ENCODE assay signal across 26 cellular contexts in the genomic region with DNA sequence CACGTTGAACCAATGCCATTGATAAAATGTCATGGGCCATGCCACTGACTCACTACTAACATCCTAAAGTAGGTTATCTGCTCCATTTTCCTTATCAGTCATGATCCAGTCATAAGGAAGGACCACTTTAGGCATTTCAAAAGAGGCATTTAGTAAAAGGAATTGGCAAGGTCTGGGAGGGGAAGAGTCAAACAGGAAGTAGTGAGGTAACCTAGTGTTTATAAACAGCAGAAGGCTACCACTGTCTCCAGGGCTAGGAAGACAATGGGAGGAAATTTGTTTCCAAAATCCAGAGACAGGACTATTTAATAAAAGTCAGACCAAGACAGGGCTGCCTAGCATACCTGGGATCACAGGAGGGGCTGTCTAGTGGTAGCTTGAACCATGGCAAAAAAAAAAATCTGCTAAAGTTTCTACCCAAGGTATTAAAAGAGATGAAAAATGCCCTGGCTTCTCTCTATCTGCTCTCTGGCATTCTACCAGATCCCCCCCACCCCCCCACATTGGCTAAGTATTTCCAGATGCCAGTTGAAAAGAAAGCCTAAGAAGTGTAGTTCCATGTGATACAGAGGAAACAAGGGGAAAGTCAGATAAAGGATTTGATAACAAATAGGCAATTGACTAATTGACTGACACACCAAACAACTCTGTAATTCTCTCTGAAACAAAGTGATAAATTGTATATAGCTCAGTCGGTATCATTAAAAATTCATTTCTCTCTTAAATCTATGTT. TPM values are rescaled to one million over a fixed set of nuclear protein-coding genes. Genes with fewer than 3 reads are reported as not detected.
"Had no signal": no experiment of that assay in that cellular context is flagged by ENCODE, and none has a peak within 500 bp of the region (broad histone marks: within the 10 kb centered on the region; RNA-seq: fewer than 3 reads in every experiment).

No MANE protein-coding gene starts in this region.

- ATAC-seq: activated T-cell treated with anti-CD3 and anti-CD28 coated beads, Interleukin-2, amount 50 U/mL, for 4 hours had no signal

- FAIRE-seq: endothelial cell of umbilical vein, keratinocyte had no signal

- H3K4me1 Mint-ChIP-seq: neural crest cell had no signal

- H3K9me3 ChIP-seq: ascending aorta, esophagus squamous epithelium, uterus had no signal

- H3K36me3 ChIP-seq: ascending aorta, esophagus squamous epithelium, transverse colon, uterus had no signal

- H3K4me1 ChIP-seq: ascending aorta, esophagus squamous epithelium, transverse colon, uterus had no signal

- H3K27ac ChIP-seq: ascending aorta, esophagus squamous epithelium, transverse colon, uterus had no signal

- H3K27ac Mint-ChIP-seq: activated naive CD4-positive, alpha-beta T cell treated with anti-CD3 and anti-CD28 coated beads for 36 hours; progenitor cell of endocrine pancreas; T-helper 1 cell treated with Interleukin-12 subunit alpha and Interleukin-12 subunit beta and Interleukin-4 antibody, amounts not matched to agents 30 μg/mL and 1 μg/mL, for 36 hours had no signal

- DNase-seq: activated CD4-positive, alpha-beta T cell treated with anti-CD3 and anti-CD28 coated beads, Interleukin-2, amount 50 U/mL, for 1 hour; activated CD4-positive, CD25-positive, alpha-beta regulatory T cell treated with anti-CD3 and anti-CD28 coated beads, Interleukin-2, amount 50 U/mL, for 72 hours; activated CD8-positive, alpha-beta memory T cell treated with anti-CD3 and anti-CD28 coated beads, Interleukin-2, amount 50 U/mL, for 4 hours; activated naive CD4-positive, alpha-beta T cell treated with anti-CD3 and anti-CD28 coated beads for 36 hours; activated T-cell treated with anti-CD3 and anti-CD28 coated beads, Interleukin-2, amount 50 U/mL, for 4 hours; cerebellar nuclear complex; cortex of kidney; effector CD4-positive, alpha-beta T cell; esophagus squamous epithelium; foreskin melanocyte; glutamatergic neuron; hypothalamus; stimulated activated CD4-positive, alpha-beta T cell treated with anti-CD3 and anti-CD28 coated beads, Interleukin-12 subunit alpha, Interleukin-12 subunit beta, amount 100 ng/mL, for 4 hours; stimulated activated CD4-positive, alpha-beta T cell treated with anti-CD3 and anti-CD28 coated beads, Interleukin-1b, Interleukin-23, amount 100 ng/mL, for 48 hours; stimulated activated naive CD4-positive, alpha-beta T cell treated with Interleukin-2 at 50 U/mL for 16 hours; substantia nigra; transverse colon; uterus had no signal

- H3K27me3 Mint-ChIP-seq: progenitor cell of endocrine pancreas had no signal

- H3K4me3 Mint-ChIP-seq: activated naive CD4-positive, alpha-beta T cell treated with anti-CD3 and anti-CD28 coated beads for 36 hours; activated T-cell treated with anti-CD3 and anti-CD28 coated beads, Interleukin-2, amount 50 U/mL, for 4 hours; neural crest cell; T-helper 1 cell treated with Interleukin-12 subunit alpha and Interleukin-12 subunit beta and Interleukin-4 antibody, amounts not matched to agents 30 μg/mL and 1 μg/mL, for 36 hours had no signal

- H3K4me3 ChIP-seq: ascending aorta, esophagus squamous epithelium, transverse colon, uterus had no signal

- H3K27me3 ChIP-seq: ascending aorta, esophagus squamous epithelium, transverse colon, uterus had no signal

RNA-seq across cellular contexts. Expression of gene C11orf87, which starts 50.4 kb away (rescaled TPM):
- total RNA-seq: activated naive CD4-positive, alpha-beta T cell treated with anti-CD3 and anti-CD28 coated beads for 36 hours; activated T-cell treated with anti-CD3 and anti-CD28 coated beads, Interleukin-2, amount 50 U/mL, for 4 hours; ascending aorta; endothelial cell of umbilical vein; lung microvascular endothelial cell; mononuclear cell; transverse colon had no signal
